Comparison of ENCODE assay signal across 8 cellular contexts in the genomic region with DNA sequence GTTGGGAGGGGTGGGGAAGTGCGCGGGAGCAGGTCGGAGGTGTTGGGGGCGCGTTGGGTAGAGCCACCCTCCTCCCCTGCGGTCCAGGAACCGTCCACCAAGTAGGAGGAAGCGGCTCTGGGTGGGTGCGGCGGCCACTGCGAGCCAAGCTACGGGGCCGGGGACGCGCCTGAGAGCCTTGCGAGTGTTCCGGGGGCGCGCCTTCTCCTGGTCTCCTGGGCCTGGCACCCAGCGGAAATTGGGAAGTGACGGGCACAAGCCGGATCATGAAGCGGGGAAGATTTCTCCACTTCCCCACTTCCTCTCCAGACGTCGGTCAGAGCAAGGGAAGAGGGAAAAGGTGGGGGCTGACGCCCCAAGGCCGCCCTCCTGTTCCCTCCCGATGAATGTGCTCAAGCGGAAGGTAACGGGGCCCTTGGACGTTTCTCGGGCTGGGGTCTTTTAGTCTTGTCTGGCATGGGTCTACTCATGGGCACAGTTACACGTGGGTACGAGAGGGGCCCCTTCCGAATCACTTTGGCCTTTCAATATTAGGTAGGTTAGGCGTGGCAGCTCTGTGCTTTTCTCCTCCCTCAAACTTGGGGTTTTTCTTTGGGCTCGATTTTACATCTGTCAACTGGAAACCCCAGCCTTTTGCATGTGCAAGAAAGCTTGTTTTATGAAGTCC. TPM values are rescaled to one million over a fixed set of nuclear protein-coding genes. Genes with fewer than 3 reads are reported as not detected.
DNase-seq lines count a peak whose midpoint lies in the region; ATAC-seq and TF ChIP-seq lines count a peak whose summit lies in the region.

No MANE protein-coding gene starts in this region.

- H3K4me1 Mint-ChIP-seq in endothelial cell (ENCODE audit: unreplicated experiment) (peaks cover 33% of the 10 kb centered on the region), nephron (peaks cover 32% of the 10 kb centered on the region)

- H3K36me3 ChIP-seq in SK-N-MC (ENCODE audit: insufficient read depth, low read length): peaks cover 45% of the 10 kb centered on the region

- H3K9ac ChIP-seq in SK-N-MC (ENCODE audit: insufficient read length): peak overlapping the region; percentile 96

- H3K4me3 ChIP-seq in AG04450 (ENCODE audit: low read depth, low read length) (peak overlapping the region; percentile 95), SK-N-MC (peak overlapping the region; percentile 98)

- peak overlapping the region; percentile 98 for H3K27ac Mint-ChIP-seq in endothelial cell (ENCODE audit: unreplicated experiment)
- H3K27ac Mint-ChIP-seq in nephron: peak overlapping the region; percentile 87 to 99 (median 98)

- no peaks in the 10 kb centered on the region for H3K27me3 ChIP-seq in AG04450 (ENCODE audit: control insufficient read depth, insufficient read depth, low read length)

- ATAC-seq in GM21381 (IDR thresholded peaks at IDR 0.05; ENCODE audit: unreplicated experiment): peak; percentile 14

- DNase-seq in AG04450 (ENCODE audit: low read depth, low spot score) (no peak), SK-N-MC (ENCODE audit: low read depth, low spot score) (no peak), endothelial cell (ENCODE audit: low spot score) (peak; percentile 82), cerebellum (ENCODE audit: low spot score) (no peak), GM10266 (ENCODE audit: extremely low spot score) (no peak), OCI-M2 (lab: John Stamatoyannopoulos, UW; ENCODE audit: unreplicated experiment) (no peak)

- H3K27me3 Mint-ChIP-seq in endothelial cell (ENCODE audit: unreplicated experiment): peaks cover 18% of the 10 kb centered on the region
- H3K27me3 Mint-ChIP-seq in nephron (ENCODE audit: low read depth): no peaks in the 10 kb centered on the region

- no peaks in the 10 kb centered on the region for H3K9me3 Mint-ChIP-seq in endothelial cell (ENCODE audit: unreplicated experiment)
- H3K9me3 Mint-ChIP-seq in nephron: no peaks in the 10 kb centered on the region

- H3K4me3 Mint-ChIP-seq in endothelial cell (ENCODE audit: unreplicated experiment): peak overlapping the region; percentile 99
- peak overlapping the region; percentile 99 for H3K4me3 Mint-ChIP-seq in nephron

- TF ChIP-seq CTCF in AG04450 (IDR thresholded peaks at IDR 0.05; ENCODE audit: low read depth, low read length) (no peak), endothelial cell (IDR thresholded peaks at IDR 0.05; ENCODE audit: unreplicated experiment) (no peak), nephron (IDR thresholded peaks at IDR 0.05; ENCODE audit: unreplicated experiment in 3 of 3) (no peak), GM10266 (IDR thresholded peaks at IDR 0.05; ENCODE audit: control insufficient read depth, insufficient read depth, low read depth, missing control alignments) (no peak)

- POLR2A ChIA-PET in AG04450 (lab: Yijun Ruan, JAX): interaction anchor here (0.6 to 4.6 kb wide), 14 partner anchors 10 to 183 kb away, joined by 3 to 61 read pairs (median 4); a partner anchor contains a TSS

- H3K9me3 ChIP-seq in AG04450 (ENCODE audit: control insufficient read depth, insufficient read depth, low read length) (0 out of 2 replicates have a peak, but pooled peaks cover 4% of the 10 kb centered on the region), SK-N-MC (ENCODE audit: low read depth, low read length) (no peaks in the 10 kb centered on the region)

- CTCF ChIA-PET in AG04450 (lab: Charles Lee): interaction anchor here (0.8 kb wide), 1 partner anchor 62 kb away, joined by 3 read pairs; no protein-coding TSS in a partner anchor

- H3K36me3 Mint-ChIP-seq in endothelial cell (ENCODE audit: low read depth, unreplicated experiment) (peaks cover 21% of the 10 kb centered on the region), nephron (ENCODE audit: low read depth) (peaks cover 28% of the 10 kb centered on the region)

- H3K27ac ChIP-seq in AG04450 (ENCODE audit: low read depth, low read length) (peak overlapping the region; percentile 89), SK-N-MC (no peak overlapping the region)

RNA-seq across cellular contexts. Expression of a gene that starts 0.9 kb away (rescaled TPM):
- polyA plus RNA-seq in AG04450 (2011; rRNA removed): 21.4 and 25.0 TPM in 2 replicates
- 20.6 and 22.4 TPM in 2 replicates for polyA minus RNA-seq in AG04450 (2011; rRNA and poly(A)+ RNA removed)
- 84.2 TPM for total RNA-seq in endothelial cell (ENCODE audit: unreplicated experiment)
- 68.1 TPM for total RNA-seq in cerebellum

RNA-seq across cellular contexts. Expression of a gene that starts 21.2 kb away (rescaled TPM):
- polyA plus RNA-seq in AG04450 (2011; rRNA removed): 234 and 272 TPM in 2 replicates
- polyA minus RNA-seq in AG04450 (2011; rRNA and poly(A)+ RNA removed): 167 and 183 TPM in 2 replicates
- total RNA-seq in endothelial cell (ENCODE audit: unreplicated experiment): 187 TPM
- 113 TPM for total RNA-seq in cerebellum

RNA-seq across cellular contexts. Expression of a gene that starts 24.3 kb away (rescaled TPM):
- polyA plus RNA-seq in AG04450 (2011; rRNA removed): 26.7 and 30.3 TPM in 2 replicates
- polyA minus RNA-seq in AG04450 (2011; rRNA and poly(A)+ RNA removed): 31.1 and 35.4 TPM in 2 replicates
- 51.2 TPM for total RNA-seq in endothelial cell (ENCODE audit: unreplicated experiment)
- 28.1 TPM for total RNA-seq in cerebellum

RNA-seq across cellular contexts. Expression of a gene that starts 24.4 kb away (rescaled TPM):
- 0.11 and 0.19 TPM in 2 replicates for polyA plus RNA-seq in AG04450 (2011; rRNA removed)
- polyA minus RNA-seq in AG04450 (2011; rRNA and poly(A)+ RNA removed): 0.23 TPM in 1 of 2 replicates, not detected in the other
- total RNA-seq in endothelial cell (ENCODE audit: unreplicated experiment) (0.54 TPM), cerebellum (0.82 TPM)

RNA-seq across cellular contexts. Expression of a gene that starts 48.9 kb away (rescaled TPM):
- 24.3 and 28.1 TPM in 2 replicates for polyA plus RNA-seq in AG04450 (2011; rRNA removed)
- 8.9 and 9.9 TPM in 2 replicates for polyA minus RNA-seq in AG04450 (2011; rRNA and poly(A)+ RNA removed)
- total RNA-seq in endothelial cell (ENCODE audit: unreplicated experiment): 9.2 TPM
- total RNA-seq in cerebellum: 25.3 TPM
